Comparison of ENCODE assay signal across 18 cellular contexts in the genomic region with DNA sequence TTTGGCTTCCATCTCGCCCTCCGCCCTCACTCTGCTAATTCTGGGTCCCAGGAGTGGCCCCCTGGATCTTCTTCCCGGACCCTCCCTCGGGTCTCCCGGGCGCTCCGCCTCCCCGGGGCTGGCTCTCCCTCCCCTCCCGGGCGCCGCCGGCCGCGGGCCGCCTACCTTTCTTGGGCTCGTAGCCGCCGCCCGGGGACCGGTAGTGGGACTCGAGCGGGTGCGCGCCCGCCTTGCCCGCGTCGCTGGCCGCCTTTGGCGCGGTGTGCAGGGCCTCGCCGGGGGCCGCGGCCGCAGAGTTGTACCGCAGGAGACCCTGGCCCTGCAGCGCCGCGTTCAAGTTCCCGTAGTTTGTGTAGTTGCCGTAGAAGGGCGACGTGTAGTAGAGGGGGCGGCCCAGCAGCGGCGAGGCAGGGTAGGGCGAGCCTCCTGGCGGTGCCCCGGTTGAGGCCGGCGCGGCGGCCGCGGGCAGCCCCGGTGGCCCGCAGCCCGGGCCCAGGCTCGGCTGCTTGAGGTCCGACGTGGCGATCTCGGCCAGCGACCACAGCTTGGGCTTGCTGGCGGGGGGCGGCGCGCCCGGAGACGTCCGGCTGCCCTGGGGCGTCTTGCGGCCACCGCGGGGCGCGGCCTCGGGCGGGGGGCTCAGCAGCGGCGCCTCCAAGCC. TPM values are rescaled to one million over a fixed set of nuclear protein-coding genes. Genes with fewer than 3 reads are reported as not detected.
DNase-seq lines count a peak whose midpoint lies in the region; ATAC-seq and TF ChIP-seq lines count a peak whose summit lies in the region.
"Had no signal": no experiment of that assay in that cellular context is flagged by ENCODE, and none has a peak within 500 bp of the region (broad histone marks: within the 10 kb centered on the region; RNA-seq: fewer than 3 reads in every experiment).

No MANE protein-coding gene starts in this region.

- H3K36me3 ChIP-seq in BLaER1 treated with 17β-estradiol and CSF1 and Interleukin-3, amounts not matched to agents 10 nM and 100 nM, result peaks cover 21 to 77% (median 64%) of the 10 kb centered on the region in 11 experiments; a peak in 21 of 22 replicates
- H3K36me3 ChIP-seq in NT2/D1 (ENCODE audit: insufficient read depth, insufficient read length, low read length), result peaks cover 61% of the 10 kb centered on the region
- no peaks in the 10 kb centered on the region for H3K36me3 ChIP-seq in esophagus muscularis mucosa

- H3K9ac ChIP-seq in BLaER1 treated with 17β-estradiol and CSF1 and Interleukin-3, amounts not matched to agents 10 nM and 100 nM, result peak overlapping the region; percentile 88 to 98 (median 93)
- H3K9ac ChIP-seq in NT2/D1 (ENCODE audit: insufficient read length, low read depth), result no peak overlapping the region

- H3K9me3 ChIP-seq in BLaER1 treated with 17β-estradiol and CSF1 and Interleukin-3, amounts not matched to agents 10 nM and 100 nM (replicated peaks in 1 of 11), result peaks cover 19 to 35% (median 31%) of the 10 kb centered on the region in 11 experiments; a peak in 21 of 22 replicates
- H3K9me3 ChIP-seq in NT2/D1 (ENCODE audit: insufficient read depth, low read length) (peaks cover 36% of the 10 kb centered on the region; the same call in 1 of the 2 replicates), esophagus muscularis mucosa (no peaks in the 10 kb centered on the region)
- H3K9me3 ChIP-seq: MG63 had no signal

- peaks cover 70 to 87% (median 80%) of the 10 kb centered on the region in 11 experiments; a peak in 21 of 22 replicates for H4K20me1 ChIP-seq in BLaER1 treated with 17β-estradiol and CSF1 and Interleukin-3, amounts not matched to agents 10 nM and 100 nM

- H3K27me3 Mint-ChIP-seq in progenitor cell of endocrine pancreas, result peaks cover 66% of the 10 kb centered on the region

- H3K4me3 Mint-ChIP-seq in progenitor cell of endocrine pancreas (ENCODE audit: low read depth), result no peak overlapping the region
- H3K4me3 Mint-ChIP-seq: nephron progenitor cell had no signal

- H3K4me3 ChIP-seq in BLaER1 treated with 17β-estradiol and CSF1 and Interleukin-3, amounts not matched to agents 10 nM and 100 nM, result peak overlapping the region; percentile 72 to 86 (median 81)
- H3K4me3 ChIP-seq in NT2/D1 (ENCODE audit: insufficient read length, low read depth) (peak overlapping the region; percentile 84), esophagus muscularis mucosa (peak overlapping the region in 1 of 4 donors; percentile 3)
- H3K4me3 ChIP-seq: MG63 had no signal

- no peak for TF ChIP-seq POLR2A in esophagus muscularis mucosa (IDR thresholded peaks at IDR 0.05; ENCODE audit: low read depth)

- H3K27me3 ChIP-seq in BLaER1 treated with 17β-estradiol and CSF1 and Interleukin-3, amounts not matched to agents 10 nM and 100 nM, result peaks cover 3 to 24% (median 12%) of the 10 kb centered on the region in 11 experiments; a peak in 17 of 22 replicates
- H3K27me3 ChIP-seq in NT2/D1 (ENCODE audit: insufficient read depth, insufficient read length), result no peaks in the 10 kb centered on the region
- peaks cover 0 to 96% (median 50%) of the 10 kb centered on the region in 4 donors for H3K27me3 ChIP-seq in esophagus muscularis mucosa
- H3K27me3 ChIP-seq: MG63 had no signal

- peaks cover 10% of the 10 kb centered on the region for H3K4me1 Mint-ChIP-seq in progenitor cell of endocrine pancreas (ENCODE audit: low read depth)

- ATAC-seq in omental fat pad (ENCODE audit: low FRiP score) (peak; percentile 29), HG03432 (IDR thresholded peaks at IDR 0.05; ENCODE audit: unreplicated experiment) (no peak)

- peak overlapping the region; percentile 77 to 93 (median 82) for H3K4me2 ChIP-seq in BLaER1 treated with 17β-estradiol and CSF1 and Interleukin-3, amounts not matched to agents 10 nM and 100 nM

- TF ChIP-seq CTCF in esophagus muscularis mucosa (IDR thresholded peaks at IDR 0.05) (no peak), omental fat pad (IDR thresholded peaks at IDR 0.05) (no peak), progenitor cell of endocrine pancreas (IDR thresholded peaks at IDR 0.05; ENCODE audit: unreplicated experiment) (no peak)

- peak overlapping the region; percentile 65 to 94 (median 91); a peak in 21 of 22 replicates for H3K27ac ChIP-seq in BLaER1 treated with 17β-estradiol and CSF1 and Interleukin-3, amounts not matched to agents 10 nM and 100 nM
- no peak overlapping the region for H3K27ac ChIP-seq in esophagus muscularis mucosa (replicated peaks in 1 of 4)

- no peak overlapping the region for H3K27ac Mint-ChIP-seq in progenitor cell of endocrine pancreas
- H3K27ac Mint-ChIP-seq: nephron progenitor cell had no signal

- peaks cover 7% of the 10 kb centered on the region for H3K36me3 Mint-ChIP-seq in progenitor cell of endocrine pancreas (ENCODE audit: insufficient read depth)

- H3K9me3 Mint-ChIP-seq in progenitor cell of endocrine pancreas (ENCODE audit: low read depth), result peaks cover 3% of the 10 kb centered on the region

- no peak for TF ChIP-seq EP300 in esophagus muscularis mucosa (IDR thresholded peaks at IDR 0.05)

- no peak for DNase-seq in NT2/D1 (ENCODE audit: low read depth, low spot score)
- peak; percentile 55 for DNase-seq in esophagus muscularis mucosa (ENCODE audit: extremely low spot score)
- DNase-seq in omental fat pad (ENCODE audit: low spot score), result no peak
- DNase-seq in stimulated activated CD4-positive, alpha-beta T cell treated with anti-CD3 and anti-CD28 coated beads, Interleukin-4, amount 100 ng/mL, for 1 hour, result no peak
- no peak for DNase-seq in progenitor cell of endocrine pancreas (ENCODE audit: low spot score, unreplicated experiment)
- no peak for DNase-seq in ecto neural progenitor cell (ENCODE audit: low spot score)
- DNase-seq: activated effector memory CD4-positive, alpha-beta T cell treated with anti-CD3 and anti-CD28 coated beads, Interleukin-2, amount 50 U/mL, for 16 hours; amygdala; COR-L47; EL; MG63; NCI-H1930; NCI-H526; nephron progenitor cell; OCI-M1 had no signal

- WGBS in esophagus muscularis mucosa, result 3% methylated on average over 8 of the region's 82 CpGs

- H3K4me1 ChIP-seq in BLaER1 treated with 17β-estradiol and CSF1 and Interleukin-3, amounts not matched to agents 10 nM and 100 nM, result peaks cover 15 to 52% (median 30%) of the 10 kb centered on the region in 10 experiments; a peak in 19 of 20 replicates
- H3K4me1 ChIP-seq in NT2/D1 (ENCODE audit: insufficient read depth, insufficient read length) (no peaks in the 10 kb centered on the region), esophagus muscularis mucosa (peaks cover 5 to 52% (median 51%) of the 10 kb centered on the region in 4 donors)

- intact Hi-C loops in esophagus muscularis mucosa (cut with DNase I), result no loop called here

RNA-seq across cellular contexts. Expression of gene IRX2, which starts 3.2 kb away (rescaled TPM):
- total RNA-seq in esophagus muscularis mucosa (under 1 TPM in 2 of 4 donors, not detected in 2; 0.17 to 0.26 TPM), omental fat pad (under 1 TPM in 3 of 4 donors, not detected in 1; 0.19 to 0.84 (median 0.63) TPM), progenitor cell of endocrine pancreas (4.2 and 6.0 TPM in 2 replicates)
- total RNA-seq: T-helper 2 cell treated with Interferon-gamma antibody and Interleukin-4, amounts not matched to agents 100 ng/mL and 5 ng/mL, for 36 hours had no signal

Comparison
In these comparisons a context has a peak if more than half of its experiments do, and no peak if none do; other contexts are left out.
1. H3K27ac ChIP-seq: peak in BLaER1 treated with 17β-estradiol and CSF1 and Interleukin-3, amounts not matched to agents 10 nM and 100 nM (11 of 11); none in esophagus muscularis mucosa (0 of 4).